Comparison of ENCODE assay signal across 12 cellular contexts in genomic region chr9:83472221-83472665, GRCh38.
DNase-seq lines count a peak whose midpoint lies in the region; ATAC-seq and TF ChIP-seq lines count a peak whose summit lies in the region.
"Had no signal": no experiment of that assay in that cellular context is flagged by ENCODE, and none has a peak within 500 bp of the region (broad histone marks: within the 10 kb centered on the region; RNA-seq: fewer than 3 reads in every experiment).

No MANE protein-coding gene starts in this region.

- H2BK120ac ChIP-seq in trophoblast cell (ENCODE audit: insufficient read depth, low read length, poor library complexity), result no peak overlapping the region

- H2AK5ac ChIP-seq in trophoblast cell (ENCODE audit: low read length), result no peak overlapping the region

- no peak overlapping the region for H3K27ac ChIP-seq in trophoblast cell (ENCODE audit: low read depth, low read length)
- no peak overlapping the region for H3K27ac ChIP-seq in Karpas-422 (ENCODE audit: low read length)

- H3K9me2 ChIP-seq in Karpas-422 (replicated peaks; ENCODE audit: insufficient read depth, low read length), result no peaks in the 10 kb centered on the region

- H3K9ac ChIP-seq in trophoblast cell (ENCODE audit: low read length) (no peak overlapping the region), Karpas-422 (ENCODE audit: low read length) (no peak overlapping the region)

- H3K18ac ChIP-seq in trophoblast cell (ENCODE audit: low read length), result no peak overlapping the region

- no peak overlapping the region for H3K4ac ChIP-seq in trophoblast cell (ENCODE audit: low read depth, low read length)

- H3K4me3 ChIP-seq in epithelial cell of esophagus (ENCODE audit: low read length) (no peak overlapping the region), trophoblast cell (ENCODE audit: low read depth, low read length) (no peak overlapping the region), Karpas-422 (ENCODE audit: low read length) (no peak overlapping the region)
- H3K4me3 ChIP-seq: dorsolateral prefrontal cortex, right lobe of liver had no signal

- H3K4me1 Mint-ChIP-seq in endothelial cell (ENCODE audit: unreplicated experiment), result no peaks in the 10 kb centered on the region

- H2BK12ac ChIP-seq in trophoblast cell (ENCODE audit: low read length), result no peak overlapping the region

- H3K4me2 ChIP-seq in trophoblast cell (ENCODE audit: low read length) (no peak overlapping the region), Karpas-422 (ENCODE audit: low read depth, low read length, poor library complexity, severe bottlenecking) (no peak overlapping the region)

- H3K27me3 ChIP-seq in trophoblast cell (ENCODE audit: insufficient read depth, low read length) (no peaks in the 10 kb centered on the region), Karpas-422 (ENCODE audit: low read length) (no peaks in the 10 kb centered on the region)
- H3K27me3 ChIP-seq: dorsolateral prefrontal cortex, right lobe of liver had no signal

- no peak overlapping the region for H3K23ac ChIP-seq in trophoblast cell (ENCODE audit: low read length)

- ATAC-seq in GM19463 (IDR thresholded peaks at IDR 0.05; ENCODE audit: unreplicated experiment), result no peak
- ATAC-seq: T-cell had no signal

- H3K4me1 ChIP-seq in trophoblast cell (ENCODE audit: control insufficient read depth in 1 of 2, insufficient read depth in 2 of 2, low read length in 2 of 2) (no peaks in the 10 kb centered on the region), Karpas-422 (ENCODE audit: low read length) (no peaks in the 10 kb centered on the region)
- H3K4me1 ChIP-seq: right lobe of liver had no signal

- no peaks in the 10 kb centered on the region for H3K36me3 Mint-ChIP-seq in endothelial cell (ENCODE audit: low read depth, unreplicated experiment)

- peak; percentile 92 for DNase-seq in ELR (ENCODE audit: low read depth)
- DNase-seq in NCI-H2029 treated with DMSO at 0.1 percent for 48 hours (lab: John Stamatoyannopoulos, UW), result peak; percentile 58
- peak; percentile 65 for DNase-seq in epithelial cell of esophagus (ENCODE audit: low read depth)
- peak; percentile 65 to 76 for DNase-seq in trophoblast cell
- DNase-seq in Karpas-422, result no peak
- DNase-seq in activated CD4-positive, alpha-beta T cell treated with anti-CD3 and anti-CD28 coated beads, Interleukin-2, amount 50 U/mL, for 1 hour, result no peak
- DNase-seq in endothelial cell (ENCODE audit: low spot score), result no peak
- DNase-seq: dorsolateral prefrontal cortex, NCI-H1092, right lobe of liver, T-cell had no signal

- H4K91ac ChIP-seq in trophoblast cell (ENCODE audit: low read depth, low read length), result no peak overlapping the region

- no peak overlapping the region for H2BK5ac ChIP-seq in trophoblast cell (ENCODE audit: low read depth, low read length, poor library complexity)

- H3K27me3 Mint-ChIP-seq in endothelial cell (ENCODE audit: unreplicated experiment), result no peaks in the 10 kb centered on the region

- H3K36me3 ChIP-seq in trophoblast cell (ENCODE audit: control insufficient read depth in 1 of 2, insufficient read depth in 2 of 2, low read length in 2 of 2) (no peaks in the 10 kb centered on the region), Karpas-422 (ENCODE audit: insufficient read depth, low read length) (no peaks in the 10 kb centered on the region)
- H3K36me3 ChIP-seq: right lobe of liver had no signal

- no peaks in the 10 kb centered on the region for H4K20me1 ChIP-seq in Karpas-422 (ENCODE audit: insufficient read depth, low read depth, low read length)

- no peaks in the 10 kb centered on the region for H3K79me1 ChIP-seq in trophoblast cell (ENCODE audit: low read length)

- H3K14ac ChIP-seq in trophoblast cell (ENCODE audit: low read length), result no peak overlapping the region

- H2AFZ ChIP-seq in trophoblast cell (ENCODE audit: insufficient read depth, low read length, poor library complexity) (no peak overlapping the region), Karpas-422 (ENCODE audit: low read length) (no peak overlapping the region)

- no CpG with 5 or more reads among the region's 4 CpGs for WGBS in trophoblast cell (ENCODE audit: extremely low coverage, insufficient coverage, insufficient read length)

- H3K9me3 ChIP-seq in trophoblast cell (ENCODE audit: insufficient read depth, low read depth, low read length), result no peaks in the 10 kb centered on the region
- H3K9me3 ChIP-seq in Karpas-422 (ENCODE audit: low read length), result no peaks in the 10 kb centered on the region
- H3K9me3 ChIP-seq: right lobe of liver had no signal

- no peak overlapping the region for H4K12ac ChIP-seq in trophoblast cell (ENCODE audit: low read depth, low read length)

- H3K9me3 Mint-ChIP-seq in endothelial cell (ENCODE audit: unreplicated experiment), result no peaks in the 10 kb centered on the region

- H4K8ac ChIP-seq in trophoblast cell (ENCODE audit: low read depth, low read length), result no peak overlapping the region

- TF ChIP-seq CTCF in epithelial cell of esophagus (IDR thresholded peaks at IDR 0.05; ENCODE audit: insufficient read depth, low read depth, low read length, missing control alignments) (no peak), endothelial cell (IDR thresholded peaks at IDR 0.05; ENCODE audit: unreplicated experiment) (no peak)

- H3K4me3 Mint-ChIP-seq in endothelial cell (ENCODE audit: unreplicated experiment), result no peak overlapping the region

- no peak overlapping the region for H3K27ac Mint-ChIP-seq in endothelial cell (ENCODE audit: unreplicated experiment)

- H3K79me2 ChIP-seq in trophoblast cell (ENCODE audit: control insufficient read depth, insufficient read depth, low read length, poor library complexity) (no peaks in the 10 kb centered on the region), Karpas-422 (ENCODE audit: low read length) (no peaks in the 10 kb centered on the region)

Comparison
In these comparisons a context has a peak if more than half of its experiments do, and no peak if none do; other contexts are left out.
1. DNase-seq: peak in ELR (single experiment), NCI-H2029 treated with DMSO at 0.1 percent for 48 hours (single experiment), epithelial cell of esophagus (single experiment) and trophoblast cell (2 of 2); none in Karpas-422 (single experiment), activated CD4-positive, alpha-beta T cell treated with anti-CD3 and anti-CD28 coated beads, Interleukin-2, amount 50 U/mL, for 1 hour (single experiment) and endothelial cell (single experiment).